Comparison of ENCODE assay signal across 18 cellular contexts in genomic region chr14:90804776-90805391, GRCh38. TPM values are rescaled to one million over a fixed set of nuclear protein-coding genes. Genes with fewer than 3 reads are reported as not detected.
DNase-seq lines count a peak whose midpoint lies in the region; ATAC-seq and TF ChIP-seq lines count a peak whose summit lies in the region.
"Had no signal": no experiment of that assay in that cellular context is flagged by ENCODE, and none has a peak within 500 bp of the region (broad histone marks: within the 10 kb centered on the region; RNA-seq: fewer than 3 reads in every experiment).

No MANE protein-coding gene starts in this region.

- H4K8ac ChIP-seq in H9 (replicated peaks; ENCODE audit: insufficient read length, low read depth, low read length) (peak overlapping the region; percentile 52), mesendoderm (ENCODE audit: low read depth, low read length) (no peak overlapping the region)

- no peak overlapping the region for H2BK120ac ChIP-seq in H9 (ENCODE audit: low read depth, low read length, poor library complexity, severe bottlenecking)
- H2BK120ac ChIP-seq in mesendoderm (ENCODE audit: low read depth, low read length): no peak overlapping the region

- H3K9me3 Mint-ChIP-seq in H9: no peaks in the 10 kb centered on the region; a peak in 1 of 5 replicates
- peaks cover 5% of the 10 kb centered on the region for H3K9me3 Mint-ChIP-seq in type B pancreatic cell
- H3K9me3 Mint-ChIP-seq in activated T-cell treated with anti-CD3 and anti-CD28 coated beads, Interleukin-2, amount 50 U/mL, for 72 hours: peaks cover 0 to 2% of the 10 kb centered on the region in 2 donors
- H3K9me3 Mint-ChIP-seq in HFFc6: no peaks in the 10 kb centered on the region
- H3K9me3 Mint-ChIP-seq: CD4-positive, alpha-beta T cell; IgD-negative memory B cell had no signal

- H2BK20ac ChIP-seq in H9 (ENCODE audit: low read depth, low read length, poor library complexity, severe bottlenecking): no peak overlapping the region

- H3K56ac ChIP-seq in H9 (ENCODE audit: insufficient read length, low read depth, low read length): peak overlapping the region; percentile 82
- H3K56ac ChIP-seq in mesendoderm (ENCODE audit: low read length): peak overlapping the region; percentile 50

- H3K18ac ChIP-seq in H9 (ENCODE audit: insufficient read length, low read depth, low read length) (no peak overlapping the region), mesendoderm (ENCODE audit: low read length) (no peak overlapping the region)

- ATAC-seq in activated T-cell treated with anti-CD3 and anti-CD28 coated beads, Interleukin-2, amount 50 U/mL, for 72 hours (replicated peaks in 1 of 2): no peak

- H2BK15ac ChIP-seq in H9 (ENCODE audit: low read depth, low read length) (no peak overlapping the region), mesendoderm (replicated peaks; ENCODE audit: low read depth) (no peak overlapping the region)

- H3K4me1 Mint-ChIP-seq in H9: peaks cover 16 to 21% of the 10 kb centered on the region in 2 experiments
- peaks cover 41% of the 10 kb centered on the region for H3K4me1 Mint-ChIP-seq in type B pancreatic cell (ENCODE audit: unreplicated experiment)
- peaks cover 8% of the 10 kb centered on the region for H3K4me1 Mint-ChIP-seq in activated T-cell treated with anti-CD3 and anti-CD28 coated beads, Interleukin-2, amount 50 U/mL, for 72 hours (ENCODE audit: low read depth)
- peaks cover 45% of the 10 kb centered on the region for H3K4me1 Mint-ChIP-seq in HFFc6 (ENCODE audit: low read depth)

- H3K27ac Mint-ChIP-seq in H9: peak overlapping the region in 2 of 3 experiments; percentile 73 to 95; a peak in 2 of 7 replicates
- peak overlapping the region; percentile 92 for H3K27ac Mint-ChIP-seq in type B pancreatic cell
- no peak overlapping the region for H3K27ac Mint-ChIP-seq in activated T-cell treated with anti-CD3 and anti-CD28 coated beads, Interleukin-2, amount 50 U/mL, for 72 hours
- no peak overlapping the region for H3K27ac Mint-ChIP-seq in HFFc6
- H3K27ac Mint-ChIP-seq: CD4-positive, alpha-beta T cell; IgD-negative memory B cell had no signal

- H3K27ac ChIP-seq in H9 (ENCODE audit: insufficient read length, low read depth, low read length) (no peak overlapping the region), WERI-Rb-1 (0 out of 2 replicates have a peak overlapping the region, but pooled peaks have one; percentile 100), mesendoderm (ENCODE audit: low read depth, low read length) (no peak overlapping the region)

- H3K9ac ChIP-seq in H9 (ENCODE audit: extremely low read depth, insufficient read length, low read length) (no peak overlapping the region), mesendoderm (ENCODE audit: low read length) (no peak overlapping the region)

- H3K9me3 ChIP-seq in H9 (ENCODE audit: control insufficient read depth, low read depth, low read length): no peaks in the 10 kb centered on the region
- no peaks in the 10 kb centered on the region for H3K9me3 ChIP-seq in WERI-Rb-1 (ENCODE audit: severe bottlenecking)

- H2AFZ ChIP-seq in H9 (ENCODE audit: low read length): no peak overlapping the region

- H4K91ac ChIP-seq in H9 (ENCODE audit: insufficient read length, low read depth, low read length): no peak overlapping the region

- no peaks in the 10 kb centered on the region for H3K27me3 ChIP-seq in H9 (ENCODE audit: insufficient read depth, low read length)
- no peaks in the 10 kb centered on the region for H3K27me3 ChIP-seq in WERI-Rb-1 (ENCODE audit: insufficient read depth, low read depth, severe bottlenecking)
- H3K27me3 ChIP-seq in mesendoderm (ENCODE audit: insufficient read depth, low read length, poor library complexity): no peaks in the 10 kb centered on the region

- H2BK5ac ChIP-seq in H9 (ENCODE audit: insufficient read length, low read length) (peak overlapping the region; percentile 67), mesendoderm (ENCODE audit: low read length) (no peak overlapping the region)

- H3T11ph ChIP-seq in H9 (ENCODE audit: low read length): no peak overlapping the region

- H2AK5ac ChIP-seq in H9 (ENCODE audit: insufficient read length, low read length) (peak overlapping the region; percentile 87), mesendoderm (ENCODE audit: low read length) (peak overlapping the region; percentile 5)

- H3K23ac ChIP-seq in H9 (ENCODE audit: insufficient read length, low read depth, low read length) (no peak overlapping the region), mesendoderm (ENCODE audit: low read length) (no peak overlapping the region)

- peaks cover 3% of the 10 kb centered on the region for H3K23me2 ChIP-seq in H9 (ENCODE audit: insufficient read length, low read depth, low read length, poor library complexity, severe bottlenecking)

- no peaks in the 10 kb centered on the region for H3K27me3 Mint-ChIP-seq in H9 (ENCODE audit: low read depth)
- no peaks in the 10 kb centered on the region for H3K27me3 Mint-ChIP-seq in type B pancreatic cell
- H3K27me3 Mint-ChIP-seq in activated T-cell treated with anti-CD3 and anti-CD28 coated beads, Interleukin-2, amount 50 U/mL, for 72 hours (ENCODE audit: low read depth): no peaks in the 10 kb centered on the region
- H3K27me3 Mint-ChIP-seq in HFFc6 (ENCODE audit: insufficient read depth): no peaks in the 10 kb centered on the region
- H3K27me3 Mint-ChIP-seq: CD4-positive, alpha-beta T cell had no signal

- peak overlapping the region; percentile 46 for H4K5ac ChIP-seq in H9 (ENCODE audit: insufficient read length, low read depth, low read length)
- no peak overlapping the region for H4K5ac ChIP-seq in mesendoderm (ENCODE audit: low read length)

- H3K4me3 Mint-ChIP-seq in H9 (no peak overlapping the region), type B pancreatic cell (no peak overlapping the region), HFFc6 (no peak overlapping the region)
- H3K4me3 Mint-ChIP-seq in activated T-cell treated with anti-CD3 and anti-CD28 coated beads, Interleukin-2, amount 50 U/mL, for 72 hours: no peak overlapping the region
- H3K4me3 Mint-ChIP-seq: CD4-positive, alpha-beta T cell had no signal

- H3K36me3 ChIP-seq in WERI-Rb-1 (peaks cover 13% of the 10 kb centered on the region), mesendoderm (ENCODE audit: control insufficient read depth, insufficient read depth, low read length) (no peaks in the 10 kb centered on the region)

- DNase-seq in H9 (no peak), WERI-Rb-1 (no peak), mesendoderm (no peak), type B pancreatic cell (ENCODE audit: extremely low spot score, unreplicated experiment) (no peak), HFFc6 (no peak), NCI-H1105 (lab: John Stamatoyannopoulos, UW) (no peak)
- no peak for DNase-seq in activated T-cell treated with anti-CD3 and anti-CD28 coated beads, Interleukin-2, amount 50 U/mL, for 72 hours
- DNase-seq: Calu3; CD4-positive, alpha-beta T cell; DMS53; H7; NCI-H1436; NCI-H2029; NCI-H2171; NCI-H446 treated with DMSO at 0.1 percent for 48 hours; NK-92 treated with Interleukin-12 subunit alpha and Interleukin-12 subunit beta, amount 100 ng/mL, for 24 hours; SIG-M5 had no signal

- H2BK12ac ChIP-seq in H9 (ENCODE audit: insufficient read length, low read depth, low read length): no peak overlapping the region

- H3K14ac ChIP-seq in H9 (ENCODE audit: insufficient read depth, low read length): no peak overlapping the region

- no peaks in the 10 kb centered on the region for H4K20me1 ChIP-seq in H9 (ENCODE audit: control insufficient read depth, insufficient read depth, insufficient read length)

- H3K4me1 ChIP-seq in H9 (ENCODE audit: insufficient read depth, low read length) (peaks cover 6% of the 10 kb centered on the region; the same call in 1 of the 2 replicates), mesendoderm (ENCODE audit: control insufficient read depth, low read depth, low read length) (peaks cover 7% of the 10 kb centered on the region)

- no CpG with 5 or more reads among the region's 19 CpGs for WGBS in H9 (ENCODE audit: extremely low coverage, insufficient read length, low lambda C conversion rate)
- no CpG with 5 or more reads among the region's 19 CpGs for WGBS in mesendoderm (ENCODE audit: extremely low coverage, insufficient coverage, low lambda C conversion rate)

- H3K4ac ChIP-seq in H9 (ENCODE audit: low read depth, low read length) (peak overlapping the region; percentile 21; the same call in 1 of the 2 replicates), mesendoderm (ENCODE audit: low read depth, low read length) (no peak overlapping the region)

- no peak overlapping the region for H3K4me3 ChIP-seq in WERI-Rb-1 (ENCODE audit: low read depth, low read length)
- no peak overlapping the region for H3K4me3 ChIP-seq in mesendoderm (ENCODE audit: low read length)

- no peak for TF ChIP-seq CTCF in H9 (conservative IDR thresholded peaks at IDR 0.05)
- TF ChIP-seq CTCF in WERI-Rb-1 (IDR thresholded peaks at IDR 0.05; ENCODE audit: low read depth, low read length): no peak
- no peak for TF ChIP-seq CTCF in type B pancreatic cell (conservative IDR thresholded peaks at IDR 0.05)
- TF ChIP-seq CTCF in HFFc6 (IDR thresholded peaks at IDR 0.05): no peak

- no peak overlapping the region for H3K4me2 ChIP-seq in H9 (ENCODE audit: insufficient read depth, insufficient read length, low read length)
- no peak overlapping the region for H3K4me2 ChIP-seq in mesendoderm (ENCODE audit: low read length)

- H3K79me1 ChIP-seq in H9 (ENCODE audit: insufficient read depth, low read depth, low read length, poor library complexity, severe bottlenecking): no peaks in the 10 kb centered on the region
- H3K79me1 ChIP-seq in mesendoderm (ENCODE audit: low read length): peaks cover 16% of the 10 kb centered on the region

- H3K36me3 Mint-ChIP-seq in H9 (ENCODE audit: insufficient read depth in 1 of 3, low read depth in 3 of 3) (peaks cover 0 to 5% (median 0%) of the 10 kb centered on the region in 3 experiments; a peak in 1 of 7 replicates), type B pancreatic cell (peaks cover 9% of the 10 kb centered on the region), HFFc6 (ENCODE audit: low read depth) (peaks cover 6% of the 10 kb centered on the region)
- H3K36me3 Mint-ChIP-seq in activated T-cell treated with anti-CD3 and anti-CD28 coated beads, Interleukin-2, amount 50 U/mL, for 72 hours (ENCODE audit: insufficient read depth in 2 of 2): no peaks in the 10 kb centered on the region
- H3K36me3 Mint-ChIP-seq: IgD-negative memory B cell had no signal

- no peaks in the 10 kb centered on the region for H3K79me2 ChIP-seq in H9 (ENCODE audit: insufficient read depth, low read length)
- H3K79me2 ChIP-seq in mesendoderm (ENCODE audit: control insufficient read depth, insufficient read depth, low read length): no peaks in the 10 kb centered on the region

RNA-seq across cellular contexts. Expression of gene TTC7B, which starts 11.3 kb away (rescaled TPM):
- total RNA-seq in H9 (2021): 30.3 and 33.7 TPM in 2 replicates
- 15.6 TPM for polyA plus RNA-seq in mesendoderm (2013, experiment 1 of 2)
- 17.0 TPM for polyA plus RNA-seq in mesendoderm (2013, experiment 2 of 2)
- 27.4 and 40.4 TPM in 2 replicates for total RNA-seq in type B pancreatic cell (ENCODE audit: low replicate concordance)
- total RNA-seq in activated T-cell treated with anti-CD3 and anti-CD28 coated beads, Interleukin-2, amount 50 U/mL, for 72 hours: 10 to 100 TPM in 1 of 2 donors, 1 to 10 TPM in 1; 9.2 to 10.7 TPM
- total RNA-seq in HFFc6 (2021; fragmentation: NEBNext Ultra II Directional; extraction: Animal tissue kit (Norgen Biotek cat#: 25700)): 10 to 100 TPM; 34.6 to 46.9 (median 40.9) TPM

Comparison
In these comparisons a context has a peak if more than half of its experiments do, and no peak if none do; other contexts are left out.
1. H3K27ac Mint-ChIP-seq: peak in H9 (2 of 3) and type B pancreatic cell (single experiment); none in activated T-cell treated with anti-CD3 and anti-CD28 coated beads, Interleukin-2, amount 50 U/mL, for 72 hours (single experiment) and HFFc6 (single experiment).